1 cellular context compared by ENCODE assay signal in genomic region chr3:77815467-77815866, GRCh38.
TF ChIP-seq lines count a peak whose summit lies in the region.

No MANE protein-coding gene starts in this region.

TF ChIP-seq in GM23338, 12 proteins besides CTCF, POLR2A, EP300 and RAD21 (continued from another document):
- TF ChIP-seq ZNF462 (CRISPR knock-in tag; IDR thresholded peaks at IDR 0.05) (no peak), NANOG (IDR thresholded peaks at IDR 0.05; ENCODE audit: borderline replicate concordance) (no peak), EZH2 (IDR thresholded peaks at IDR 0.05; ENCODE audit: low read depth, unreplicated experiment) (no peak)
